ENCODE assay signal across 37 cellular contexts in genomic region chr1:209519786-209520185, GRCh38.
"Had no signal": no experiment of that assay in that cellular context is flagged by ENCODE, and none has a peak within 500 bp of the region (broad histone marks: within the 10 kb centered on the region; RNA-seq: fewer than 3 reads in every experiment).

No MANE protein-coding gene starts in this region.

- DNase-seq: activated B cell treated with CpG ODN at 0.5 μM for 24 hours; activated CD4-positive, alpha-beta memory T cell treated with anti-CD3 and anti-CD28 coated beads for 36 hours; activated CD4-positive, alpha-beta T cell treated with anti-CD3 and anti-CD28 coated beads for 4 hours; activated CD4-positive, alpha-beta T cell treated with anti-CD3 and anti-CD28 coated beads, Interleukin-2, amount 10 ng/mL, durations not matched to agents 24 days and 14 days; activated CD4-positive, alpha-beta T cell treated with anti-CD3 and anti-CD28 coated beads, Interleukin-2, amount 50 U/mL, for 1 hour; activated CD4-positive, alpha-beta T cell treated with anti-CD3 and anti-CD28 coated beads, Interleukin-2, amount 50 U/mL, for 4 hours; activated CD4-positive, CD25-positive, alpha-beta regulatory T cell treated with anti-CD3 and anti-CD28 coated beads, Interleukin-2, amount 50 U/mL, for 72 hours; activated CD8-positive, alpha-beta memory T cell treated with anti-CD3 and anti-CD28 coated beads, Interleukin-2, amount 50 U/mL, for 4 hours; activated CD8-positive, alpha-beta T cell treated with anti-CD3 and anti-CD28 coated beads for 36 hours; activated effector memory CD4-positive, alpha-beta T cell treated with anti-CD3 and anti-CD28 coated beads, Interleukin-2, amount 50 U/mL, for 16 hours; activated gamma-delta T cell treated with Interleukin-2 at 50 U/mL for 16 hours; activated naive CD4-positive, alpha-beta T cell; activated naive CD4-positive, alpha-beta T cell treated with anti-CD3 and anti-CD28 coated beads for 36 hours; activated naive CD4-positive, alpha-beta T cell treated with anti-CD3 and anti-CD28 coated beads, Interleukin-2, amount 50 U/mL, for 16 hours; activated naive CD8-positive, alpha-beta T cell treated with anti-CD3 and anti-CD28 coated beads for 36 hours; activated T-cell treated with anti-CD3 and anti-CD28 coated beads for 4 hours; activated T-cell treated with anti-CD3 and anti-CD28 coated beads, Interleukin-2, amount 50 U/mL, for 1 hour; activated T-cell treated with anti-CD3 and anti-CD28 coated beads, Interleukin-2, amount 50 U/mL, for 4 hours; activated T-cell treated with anti-CD3 and anti-CD28 coated beads, Interleukin-2, amount 50 U/mL, for 72 hours; adrenal gland; amniotic stem cell; aorta; body of pancreas; brain microvascular endothelial cell; central memory CD4-positive, alpha-beta T cell; T-helper 1 cell; T-helper 2 cell; T-helper 9 cell had no signal

- H3K36me3 ChIP-seq: adrenal gland, brain microvascular endothelial cell, breast epithelium had no signal

- H3K27ac ChIP-seq: adrenal gland, body of pancreas, brain microvascular endothelial cell, breast epithelium, VCaP had no signal

- H3K36me3 Mint-ChIP-seq: activated CD4-positive, alpha-beta memory T cell treated with anti-CD3 and anti-CD28 coated beads for 36 hours; activated naive CD4-positive, alpha-beta T cell treated with anti-CD3 and anti-CD28 coated beads, Interleukin-2, amount 50 U/mL, for 72 hours; activated naive CD8-positive, alpha-beta T cell treated with anti-CD3 and anti-CD28 coated beads for 36 hours had no signal

- H3K9me3 ChIP-seq: adrenal gland, breast epithelium had no signal

- H3K9me3 Mint-ChIP-seq: activated B cell treated with CpG ODN at 0.5 μM for 24 hours; activated CD4-positive, alpha-beta memory T cell treated with anti-CD3 and anti-CD28 coated beads for 36 hours; activated CD4-positive, alpha-beta T cell treated with anti-CD3 and anti-CD28 coated beads, Interleukin-2, amount 10 ng/mL, durations not matched to agents 24 days and 14 days; activated CD8-positive, alpha-beta T cell treated with anti-CD3 and anti-CD28 coated beads for 36 hours; activated naive CD4-positive, alpha-beta T cell treated with anti-CD3 and anti-CD28 coated beads for 36 hours; activated naive CD4-positive, alpha-beta T cell treated with anti-CD3 and anti-CD28 coated beads, Interleukin-2, amount 50 U/mL, for 72 hours; activated naive CD8-positive, alpha-beta T cell treated with anti-CD3 and anti-CD28 coated beads for 36 hours; activated T-cell treated with anti-CD3 and anti-CD28 coated beads, Interleukin-2, amount 50 U/mL, for 4 hours; activated T-cell treated with anti-CD3 and anti-CD28 coated beads, Interleukin-2, amount 50 U/mL, for 72 hours; activated T-helper 1 cell treated with anti-CD3 and anti-CD28 coated beads, Interleukin-12 subunit alpha, Interleukin-12 subunit beta, Interleukin-2, Interleukin-4 antibody, amounts not matched to agents 30 ng/mL and 10 ng/mL and 1 ng/mL, durations not matched to agents 14 hours and 24 hours and 36 hours; activated T-helper 17 cell treated with anti-CD3 and anti-CD28 coated beads, Interleukin-2, amount 50 U/mL, for 72 hours; T-helper 1 cell treated with Interleukin-12 subunit alpha and Interleukin-12 subunit beta and Interleukin-4 antibody, amounts not matched to agents 30 μg/mL and 1 μg/mL, for 36 hours; T-helper 2 cell treated with Interferon-gamma antibody and Interleukin-4, amounts not matched to agents 5 μg/mL and 100 μg/mL, for 36 hours had no signal

- ATAC-seq: activated CD8-positive, alpha-beta T cell treated with anti-CD3 and anti-CD28 coated beads for 36 hours; activated naive CD4-positive, alpha-beta T cell treated with anti-CD3 and anti-CD28 coated beads, Interleukin-2, amount 50 U/mL, for 72 hours; activated T-cell treated with anti-CD3 and anti-CD28 coated beads, Interleukin-2, amount 50 U/mL, for 4 hours; activated T-cell treated with anti-CD3 and anti-CD28 coated beads, Interleukin-2, amount 50 U/mL, for 72 hours; activated T-helper 17 cell treated with anti-CD3 and anti-CD28 coated beads, Interleukin-2, amount 50 U/mL, for 72 hours; body of pancreas had no signal

- H3K27ac Mint-ChIP-seq: activated B cell treated with CpG ODN at 0.5 μM for 24 hours; activated CD4-positive, alpha-beta memory T cell treated with anti-CD3 and anti-CD28 coated beads for 36 hours; activated CD4-positive, alpha-beta T cell treated with anti-CD3 and anti-CD28 coated beads, Interleukin-2, amount 10 ng/mL, durations not matched to agents 24 days and 14 days; activated CD8-positive, alpha-beta T cell treated with anti-CD3 and anti-CD28 coated beads for 36 hours; activated naive CD4-positive, alpha-beta T cell treated with anti-CD3 and anti-CD28 coated beads for 36 hours; activated naive CD4-positive, alpha-beta T cell treated with anti-CD3 and anti-CD28 coated beads, Interleukin-2, amount 50 U/mL, for 72 hours; activated naive CD8-positive, alpha-beta T cell treated with anti-CD3 and anti-CD28 coated beads for 36 hours; activated T-cell treated with anti-CD3 and anti-CD28 coated beads, Interleukin-2, amount 50 U/mL, for 72 hours; activated T-helper 1 cell treated with anti-CD3 and anti-CD28 coated beads, Interleukin-12 subunit alpha, Interleukin-12 subunit beta, Interleukin-2, Interleukin-4 antibody, amounts not matched to agents 30 ng/mL and 10 ng/mL and 1 ng/mL, durations not matched to agents 14 hours and 24 hours and 36 hours; activated T-helper 17 cell treated with anti-CD3 and anti-CD28 coated beads, Interleukin-2, amount 50 U/mL, for 72 hours; T-helper 1 cell treated with Interleukin-12 subunit alpha and Interleukin-12 subunit beta and Interleukin-4 antibody, amounts not matched to agents 30 μg/mL and 1 μg/mL, for 36 hours; T-helper 2 cell treated with Interferon-gamma antibody and Interleukin-4, amounts not matched to agents 5 μg/mL and 100 μg/mL, for 36 hours had no signal

- FAIRE-seq: astrocyte, TTC549 had no signal

- H3K4me3 Mint-ChIP-seq: activated B cell treated with CpG ODN at 0.5 μM for 24 hours; activated CD4-positive, alpha-beta memory T cell treated with anti-CD3 and anti-CD28 coated beads for 36 hours; activated CD4-positive, alpha-beta T cell treated with anti-CD3 and anti-CD28 coated beads, Interleukin-2, amount 10 ng/mL, durations not matched to agents 24 days and 14 days; activated CD8-positive, alpha-beta T cell treated with anti-CD3 and anti-CD28 coated beads for 36 hours; activated naive CD4-positive, alpha-beta T cell treated with anti-CD3 and anti-CD28 coated beads for 36 hours; activated naive CD8-positive, alpha-beta T cell treated with anti-CD3 and anti-CD28 coated beads for 36 hours; activated T-cell treated with anti-CD3 and anti-CD28 coated beads, Interleukin-2, amount 50 U/mL, for 4 hours; activated T-cell treated with anti-CD3 and anti-CD28 coated beads, Interleukin-2, amount 50 U/mL, for 72 hours; activated T-helper 1 cell treated with anti-CD3 and anti-CD28 coated beads, Interleukin-12 subunit alpha, Interleukin-12 subunit beta, Interleukin-2, Interleukin-4 antibody, amounts not matched to agents 30 ng/mL and 10 ng/mL and 1 ng/mL, durations not matched to agents 14 hours and 24 hours and 36 hours; activated T-helper 17 cell treated with anti-CD3 and anti-CD28 coated beads, Interleukin-2, amount 50 U/mL, for 72 hours; T-helper 1 cell treated with Interleukin-12 subunit alpha and Interleukin-12 subunit beta and Interleukin-4 antibody, amounts not matched to agents 30 μg/mL and 1 μg/mL, for 36 hours; T-helper 2 cell treated with Interferon-gamma antibody and Interleukin-4, amounts not matched to agents 5 μg/mL and 100 μg/mL, for 36 hours had no signal

- H3K27me3 ChIP-seq: adrenal gland, body of pancreas, brain microvascular endothelial cell, breast epithelium had no signal

- H3K4me1 ChIP-seq: adrenal gland, body of pancreas, breast epithelium had no signal

- H3K4me3 ChIP-seq: adrenal gland, body of pancreas, breast epithelium had no signal

- H3K4me1 Mint-ChIP-seq: activated B cell treated with CpG ODN at 0.5 μM for 24 hours; activated CD4-positive, alpha-beta T cell treated with anti-CD3 and anti-CD28 coated beads, Interleukin-2, amount 10 ng/mL, durations not matched to agents 24 days and 14 days; activated naive CD8-positive, alpha-beta T cell treated with anti-CD3 and anti-CD28 coated beads for 36 hours; activated T-helper 17 cell treated with anti-CD3 and anti-CD28 coated beads, Interleukin-2, amount 50 U/mL, for 72 hours had no signal
